ENCODE assay signal across 8 cellular contexts in genomic region chr1:109984190-109984455, GRCh38. TPM values are rescaled to one million over a fixed set of nuclear protein-coding genes. Genes with fewer than 3 reads are reported as not detected.
DNase-seq lines count a peak whose midpoint lies in the region; ATAC-seq and TF ChIP-seq lines count a peak whose summit lies in the region.

No MANE protein-coding gene starts in this region.

- H3K27me3 Mint-ChIP-seq in mesothelial cell of epicardium (ENCODE audit: low read depth) = no peaks in the 10 kb centered on the region

- H3K23ac ChIP-seq in IMR-90 (ENCODE audit: low read depth, low read length) = peak overlapping the region; percentile 74; the same call in 1 of the 2 replicates

- peak overlapping the region; percentile 89 for H4K91ac ChIP-seq in IMR-90 (ENCODE audit: insufficient read depth, low read depth, low read length)

- peak overlapping the region; percentile 91 for H2BK120ac ChIP-seq in IMR-90 (ENCODE audit: low read depth, low read length)

- DNase-seq in IMR-90 (peak; percentile 34), body of pancreas (no peak), mesothelial cell of epicardium (ENCODE audit: low spot score in 2 of 2, unreplicated experiment in 2 of 2) (no peak), mesenteric fat pad (ENCODE audit: low spot score) (no peak), T-helper 9 cell (no peak)
- DNase-seq in activated CD4-positive, CD25-positive, alpha-beta regulatory T cell treated with anti-CD3 and anti-CD28 coated beads, Interleukin-2, amount 50 U/mL, for 72 hours = no peak

- peaks cover 62% of the 10 kb centered on the region for H3K4me1 Mint-ChIP-seq in mesothelial cell of epicardium

- H3K9ac ChIP-seq in IMR-90 (ENCODE audit: low read depth, low read length) = 0 out of 2 replicates have a peak overlapping the region, but pooled peaks have one; percentile 10

- peak overlapping the region; percentile 100 for H3K27ac Mint-ChIP-seq in mesothelial cell of epicardium

- H3K79me2 ChIP-seq in ACC112 (ENCODE audit: control insufficient read depth, insufficient read depth, low read length, unreplicated experiment) = peaks cover 42% of the 10 kb centered on the region

- H2AK5ac ChIP-seq in IMR-90 (ENCODE audit: low read depth, low read length) = peak overlapping the region; percentile 72; the same call in 1 of the 2 replicates

- TF ChIP-seq POLR2A in IMR-90 (IDR thresholded peaks at IDR 0.05; ENCODE audit: low read depth, low read length) (no peak), body of pancreas (IDR thresholded peaks at IDR 0.05) (no peak)

- H4K8ac ChIP-seq in IMR-90 (ENCODE audit: low read depth in 2 of 2, low read length in 2 of 2) = peak overlapping the region; percentile 79 to 80

- POLR2A ChIA-PET in IMR-90 (lab: Charles Lee; ENCODE audit: unreplicated experiment) = interaction anchor here (0.6 to 0.8 kb wide), 2 partner anchors 68 to 331 kb away, joined by 3 read pairs; no protein-coding TSS in a partner anchor

- H2BK5ac ChIP-seq in IMR-90 (ENCODE audit: low read depth, low read length, poor library complexity, severe bottlenecking) = no peak overlapping the region

- H3K27ac ChIP-seq in ACC112 (ENCODE audit: low read depth, low read length) = peak overlapping the region; percentile 55
- H3K27ac ChIP-seq in IMR-90 (ENCODE audit: insufficient read depth, low read length) = peak overlapping the region; percentile 16
- peak overlapping the region; percentile 11 to 98 (median 29) for H3K27ac ChIP-seq in body of pancreas

- peaks cover 56% of the 10 kb centered on the region for H3K4me1 ChIP-seq in ACC112 (ENCODE audit: control insufficient read depth, insufficient read depth, low read length, unreplicated experiment)
- H3K4me1 ChIP-seq in IMR-90 (ENCODE audit: control insufficient read depth, insufficient read depth, low read length) = peaks cover 23% of the 10 kb centered on the region
- H3K4me1 ChIP-seq in body of pancreas = peaks cover 55% of the 10 kb centered on the region

- intact Hi-C loops in IMR-90 (cut with micrococcal nuclease) (loop anchor here (1.0 to 5.0 kb wide), 7 partner anchors 52 to 438 kb away; partner anchors contain the start of gene CSF1), body of pancreas (cut with DNase I) (loop anchor here (5.0 to 10.0 kb wide), 2 partner anchors 207 to 349 kb away; no protein-coding TSS in a partner anchor)

- H3K56ac ChIP-seq in IMR-90 (ENCODE audit: extremely low read depth, insufficient read depth, low read length) = no peak overlapping the region

- no TSS peak for BruUV-seq in IMR-90 (replicated peaks; lab: Mats Ljungman, UMichigan)

- dilution Hi-C loops in IMR-90 (cut with HindIII; ENCODE audit: low sequenced_read_pairs, unreplicated experiment) = no loop called here

- H4K20me1 ChIP-seq in IMR-90 (ENCODE audit: insufficient read depth, low read length) = peaks cover 37% of the 10 kb centered on the region

- H3K79me1 ChIP-seq in IMR-90 (ENCODE audit: low read depth in 1 of 2, low read length in 2 of 2) = peaks cover 7 to 40% of the 10 kb centered on the region in 2 experiments; a peak in 3 of 4 replicates

- WGBS in IMR-90 (ENCODE audit: extremely low coverage in 2 of 2, insufficient read length in 1 of 2), 2 experiments = no CpG with 5 or more reads among the region's 7 CpGs
- WGBS in body of pancreas, 2 donors = 0 to 8% methylated on average over 7 of the region's 7 CpGs

- H3K4me3 ChIP-seq in ACC112 (ENCODE audit: low read depth, low read length) = peak overlapping the region; percentile 94
- no peak overlapping the region for H3K4me3 ChIP-seq in IMR-90 (ENCODE audit: insufficient read depth, low read depth, low read length)
- H3K4me3 ChIP-seq in body of pancreas = no peak overlapping the region

- H3K4me3 Mint-ChIP-seq in mesothelial cell of epicardium = peak overlapping the region; percentile 95

- peak overlapping the region; percentile 47; the same call in 1 of the 2 replicates for H4K5ac ChIP-seq in IMR-90 (ENCODE audit: low read depth, low read length)

- H2AFZ ChIP-seq in ACC112 (ENCODE audit: low read length, unreplicated experiment) (peak overlapping the region; percentile 72), IMR-90 (replicated peaks; ENCODE audit: low read length, poor library complexity) (peak overlapping the region; percentile 97)

- no peaks in the 10 kb centered on the region for H3K27me3 ChIP-seq in ACC112 (ENCODE audit: insufficient read depth, low read length)
- no peaks in the 10 kb centered on the region for H3K27me3 ChIP-seq in IMR-90 (ENCODE audit: control insufficient read depth, insufficient read depth, low read length)
- no peaks in the 10 kb centered on the region for H3K27me3 ChIP-seq in body of pancreas

- peak overlapping the region; percentile 6 for H2AK9ac ChIP-seq in IMR-90 (replicated peaks; ENCODE audit: low read depth, low read length, poor library complexity)

- H3K36me3 ChIP-seq in ACC112 (ENCODE audit: insufficient read depth, low read length) (no peaks in the 10 kb centered on the region), IMR-90 (ENCODE audit: control insufficient read depth, insufficient read depth, low read length) (no peaks in the 10 kb centered on the region; the same call in 1 of the 2 replicates), body of pancreas (replicated peaks in 1 of 2; ENCODE audit: insufficient read depth in 1 of 2, low read depth in 2 of 2) (no peaks in the 10 kb centered on the region)

- H3K9me1 ChIP-seq in IMR-90 (ENCODE audit: insufficient read depth, low read length) = peaks cover 22% of the 10 kb centered on the region

- H2BK15ac ChIP-seq in IMR-90 (ENCODE audit: low read depth, low read length) = peak overlapping the region; percentile 90; the same call in 2 of the 3 replicates

- peak overlapping the region; percentile 90 for H3K4ac ChIP-seq in IMR-90 (ENCODE audit: low read depth, low read length)

- H3K14ac ChIP-seq in IMR-90 (replicated peaks; ENCODE audit: low read depth, low read length) = peak overlapping the region; percentile 25; the same call in 1 of the 2 replicates

- no peak for TF ChIP-seq RAD21 in IMR-90 (IDR thresholded peaks at IDR 0.05; ENCODE audit: low read length)

- CTCF ChIA-PET in IMR-90 (lab: Yijun Ruan, JAX) = interaction anchor here (0.5 to 3.6 kb wide), 25 partner anchors 9 to 438 kb away, joined by 3 to 69 read pairs (median 8); no protein-coding TSS in a partner anchor

- H2BK20ac ChIP-seq in IMR-90 (ENCODE audit: low read depth, low read length) = peak overlapping the region; percentile 88

- H3K4me2 ChIP-seq in IMR-90 (ENCODE audit: low read depth, low read length) = peak overlapping the region; percentile 18; the same call in 1 of the 2 replicates

- H3K18ac ChIP-seq in IMR-90 (ENCODE audit: low read depth, low read length) = no peak overlapping the region; the same call in 1 of the 2 replicates

- no peaks in the 10 kb centered on the region for H3K9me3 ChIP-seq in IMR-90 (ENCODE audit: control insufficient read depth, insufficient read depth, low read length)
- no peaks in the 10 kb centered on the region for H3K9me3 ChIP-seq in body of pancreas

- ATAC-seq in IMR-90 (ENCODE audit: low read depth) = peak; percentile 4
- peak; percentile 2 for ATAC-seq in body of pancreas
- ATAC-seq in HG03095 (IDR thresholded peaks at IDR 0.05; ENCODE audit: unreplicated experiment) = no peak

- H3K9me3 Mint-ChIP-seq in mesothelial cell of epicardium = no peaks in the 10 kb centered on the region

- in situ Hi-C loops in IMR-90 (cut with MboI; ENCODE audit: low sequenced_read_pairs) = loop anchor here (5.0 kb wide), 1 partner anchor 342 kb away; no protein-coding TSS in a partner anchor

- H3K36me3 Mint-ChIP-seq in mesothelial cell of epicardium = peaks cover 9% of the 10 kb centered on the region

- no peak for TF ChIP-seq CTCF in IMR-90 (conservative IDR thresholded peaks at IDR 0.05; ENCODE audit: low read depth, low read length)
- TF ChIP-seq CTCF in body of pancreas (IDR thresholded peaks at IDR 0.05) = no peak
- TF ChIP-seq CTCF in mesothelial cell of epicardium (IDR thresholded peaks at IDR 0.05; ENCODE audit: unreplicated experiment) = no peak

TF ChIP-seq in IMR-90, 13 proteins besides CTCF, POLR2A, EP300 and RAD21 (continues in another document):
- TF ChIP-seq, protein P1, sequence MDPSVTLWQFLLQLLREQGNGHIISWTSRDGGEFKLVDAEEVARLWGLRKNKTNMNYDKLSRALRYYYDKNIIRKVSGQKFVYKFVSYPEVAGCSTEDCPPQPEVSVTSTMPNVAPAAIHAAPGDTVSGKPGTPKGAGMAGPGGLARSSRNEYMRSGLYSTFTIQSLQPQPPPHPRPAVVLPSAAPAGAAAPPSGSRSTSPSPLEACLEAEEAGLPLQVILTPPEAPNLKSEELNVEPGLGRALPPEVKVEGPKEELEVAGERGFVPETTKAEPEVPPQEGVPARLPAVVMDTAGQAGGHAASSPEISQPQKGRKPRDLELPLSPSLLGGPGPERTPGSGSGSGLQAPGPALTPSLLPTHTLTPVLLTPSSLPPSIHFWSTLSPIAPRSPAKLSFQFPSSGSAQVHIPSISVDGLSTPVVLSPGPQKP (IDR thresholded peaks at IDR 0.05; ENCODE audit: borderline replicate concordance, low read depth, low read length) = no peak
- TF ChIP-seq FOS (IDR thresholded peaks at IDR 0.05; ENCODE audit: low read depth, low read length) (no peak), CEBPB (IDR thresholded peaks at IDR 0.05; ENCODE audit: low read depth, low read length) (no peak), CHD1 (IDR thresholded peaks at IDR 0.05; ENCODE audit: low read depth, low read length) (no peak), NFE2L2 (IDR thresholded peaks at IDR 0.05; ENCODE audit: low read depth, low read length) (no peak), MAFK (IDR thresholded peaks at IDR 0.05; ENCODE audit: low read depth, low read length) (no peak), SMC3 (IDR thresholded peaks at IDR 0.05; ENCODE audit: low read depth, low read length) (no peak), MAZ (IDR thresholded peaks at IDR 0.05; ENCODE audit: borderline replicate concordance, low read depth, low read length) (no peak)

RNA-seq across cellular contexts. Expression of gene AHCYL1, which starts 0.4 kb away (rescaled TPM):
- total RNA-seq in IMR-90 (2012; rRNA removed) = 73.9 and 76.0 TPM in 2 replicates
- polyA plus RNA-seq in IMR-90 (2012; rRNA removed) = 63.9 and 75.1 TPM in 2 replicates
- 25.3 and 33.6 TPM in 2 replicates for polyA plus RNA-seq in IMR-90 (2012; cell fraction: cytosol; rRNA removed)
- polyA plus RNA-seq in IMR-90 (2012; cell fraction: nucleus; rRNA removed; ENCODE audit: low replicate concordance) = 45.6 and 132 TPM in 2 replicates
- total RNA-seq in body of pancreas = 10 to 100 TPM; 38.4 to 61.6 TPM
- 98.7 to 102 TPM (median 102 TPM) in 3 replicates for total RNA-seq in mesothelial cell of epicardium
- total RNA-seq in mesenteric fat pad = 123 TPM

RNA-seq across cellular contexts. Expression of gene STRIP1, which starts 50.3 kb away (rescaled TPM):
- total RNA-seq in IMR-90 (2012; rRNA removed) (31.4 and 33.5 TPM in 2 replicates), body of pancreas (10 to 100 TPM; 22.7 to 24.1 TPM), mesothelial cell of epicardium (93.8 to 99.2 TPM (median 96.0 TPM) in 3 replicates), mesenteric fat pad (28.3 TPM)
- polyA plus RNA-seq in IMR-90 (2012; rRNA removed) = 28.6 and 30.4 TPM in 2 replicates
- polyA plus RNA-seq in IMR-90 (2012; cell fraction: cytosol; rRNA removed) = 13.7 and 17.1 TPM in 2 replicates
- 82.7 and 95.7 TPM in 2 replicates for polyA plus RNA-seq in IMR-90 (2012; cell fraction: nucleus; rRNA removed; ENCODE audit: low replicate concordance)
